Comparison of ENCODE assay signal across 20 cellular contexts in the genomic region with DNA sequence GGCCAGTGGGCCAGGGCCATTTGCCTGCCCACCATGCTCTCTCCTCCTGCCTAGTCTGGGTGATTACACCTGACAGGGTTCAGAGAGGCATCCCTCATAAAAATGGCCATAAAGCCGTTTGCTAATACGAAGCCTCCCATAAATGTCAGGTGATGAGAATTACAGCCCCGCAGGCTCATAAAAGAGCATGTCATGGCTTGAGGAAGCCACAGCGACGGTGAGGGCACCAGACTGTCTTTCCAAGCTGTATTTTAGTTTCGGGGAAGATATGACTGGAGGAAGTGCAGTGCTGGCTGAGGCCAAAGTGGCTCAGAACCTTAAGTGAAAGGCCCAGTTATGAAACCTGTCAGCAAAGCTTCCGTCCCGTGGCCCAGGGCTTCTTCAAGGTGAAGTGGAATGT. TPM values are rescaled to one million over a fixed set of nuclear protein-coding genes. Genes with fewer than 3 reads are reported as not detected.
DNase-seq lines count a peak whose midpoint lies in the region; ATAC-seq and TF ChIP-seq lines count a peak whose summit lies in the region.
"Had no signal": no experiment of that assay in that cellular context is flagged by ENCODE, and none has a peak within 500 bp of the region (broad histone marks: within the 10 kb centered on the region; RNA-seq: fewer than 3 reads in every experiment).

No MANE protein-coding gene starts in this region.

- no peak for TF ChIP-seq RAD21 in IMR-90 (IDR thresholded peaks at IDR 0.05; ENCODE audit: low read length)

- no peaks in the 10 kb centered on the region for H3K9me2 ChIP-seq in PC-3 (replicated peaks; ENCODE audit: low read length)

- TF ChIP-seq CTCF in IMR-90 (conservative IDR thresholded peaks at IDR 0.05; ENCODE audit: low read depth, low read length) (no peak), PC-3 (conservative IDR thresholded peaks at IDR 0.05; ENCODE audit: low read depth, low read length) (no peak), mucosa of descending colon (IDR thresholded peaks at IDR 0.05) (no peak)

- in situ Hi-C loops in IMR-90 (cut with MboI; ENCODE audit: low sequenced_read_pairs), result loop anchor here (25.0 kb wide), 1 partner anchor 291 kb away; no protein-coding TSS in a partner anchor

- H3K23ac ChIP-seq in IMR-90 (ENCODE audit: low read depth, low read length), result no peak overlapping the region

- DNase-seq in IMR-90, result no peak
- peak; percentile 17 for DNase-seq in PC-3
- DNase-seq in mucosa of descending colon, result peak in 2 of 3 donors; percentile 57 to 73
- no peak for DNase-seq in iPS-NIHi7 (ENCODE audit: extremely low spot score)
- DNase-seq in SKM-1 (lab: John Stamatoyannopoulos, UW; ENCODE audit: unreplicated experiment), result no peak
- no peak for DNase-seq in activated CD4-positive, alpha-beta T cell treated with anti-CD3 and anti-CD28 coated beads, Interleukin-2, amount 10 ng/mL, durations not matched to agents 7 days and 5 days
- DNase-seq: activated CD4-positive, alpha-beta T cell treated with anti-CD3 and anti-CD28 coated beads, Interleukin-2, amount 50 U/mL, for 48 hours; activated naive CD4-positive, alpha-beta T cell treated with anti-CD3 and anti-CD28 coated beads, Interleukin-2, amount 50 U/mL, for 16 hours; activated T-cell treated with anti-CD3 and anti-CD28 coated beads, Interleukin-2, amount 50 U/mL, for 4 hours; Calu3; esophagus squamous epithelium; H9; naive thymus-derived CD8-positive, alpha-beta T cell; NCI-H2081 treated with DMSO at 0.1 percent for 48 hours; NCI-H774; posterior cingulate gyrus; stimulated activated CD4-positive, alpha-beta T cell treated with anti-CD3 and anti-CD28 coated beads, Interleukin-4, amount 100 ng/mL, for 4 hours had no signal

- no peak overlapping the region for H3K18ac ChIP-seq in IMR-90 (ENCODE audit: low read depth, low read length)

- no peaks in the 10 kb centered on the region for H3F3A ChIP-seq in PC-3 (ENCODE audit: low read length, unreplicated experiment)

- no peak overlapping the region for H2BK120ac ChIP-seq in IMR-90 (ENCODE audit: low read depth, low read length)

- H4K91ac ChIP-seq in IMR-90 (ENCODE audit: insufficient read depth, low read depth, low read length), result no peak overlapping the region

- no peak overlapping the region for H3K4me3 Mint-ChIP-seq in activated CD4-positive, alpha-beta T cell treated with anti-CD3 and anti-CD28 coated beads, Interleukin-2, amount 10 ng/mL, durations not matched to agents 7 days and 5 days
- H3K4me3 Mint-ChIP-seq: activated T-cell treated with anti-CD3 and anti-CD28 coated beads, Interleukin-2, amount 50 U/mL, for 4 hours; brain; H9; naive thymus-derived CD8-positive, alpha-beta T cell had no signal

- POLR2A ChIA-PET in IMR-90 (lab: Charles Lee; ENCODE audit: unreplicated experiment), result no interaction called here
- POLR2A ChIA-PET in PC-3 (lab: Charles Lee; ENCODE audit: unreplicated experiment), result interaction anchor here (0.6 kb wide), 1 partner anchor 13 kb away, joined by 3 read pairs; no protein-coding TSS in a partner anchor
- POLR2A ChIA-PET in activated CD4-positive, alpha-beta T cell treated with anti-CD3 and anti-CD28 coated beads, Interleukin-2, amount 10 ng/mL, durations not matched to agents 7 days and 5 days (lab: Charles Lee), result no interaction called here

- no peak overlapping the region for H3K4ac ChIP-seq in IMR-90 (ENCODE audit: low read depth, low read length)

- H3K9me1 ChIP-seq in IMR-90 (ENCODE audit: insufficient read depth, low read length), result no peaks in the 10 kb centered on the region

- H3K79me2 ChIP-seq in PC-3 (ENCODE audit: low read length), result no peaks in the 10 kb centered on the region

- H3K4me1 ChIP-seq in IMR-90 (ENCODE audit: control insufficient read depth, insufficient read depth, low read length), result no peaks in the 10 kb centered on the region
- H3K4me1 ChIP-seq in PC-3 (ENCODE audit: insufficient read depth, low read length), result no peaks in the 10 kb centered on the region
- no peaks in the 10 kb centered on the region for H3K4me1 ChIP-seq in mucosa of descending colon (ENCODE audit: low read depth)

- H3K56ac ChIP-seq in IMR-90 (ENCODE audit: extremely low read depth, insufficient read depth, low read length), result no peak overlapping the region

- no peak overlapping the region for H2BK20ac ChIP-seq in IMR-90 (ENCODE audit: low read depth, low read length)

- no peak overlapping the region for H3K4me3 ChIP-seq in IMR-90 (ENCODE audit: insufficient read depth, low read depth, low read length)
- H3K4me3 ChIP-seq in PC-3 (ENCODE audit: low read length), result no peak overlapping the region
- no peak overlapping the region for H3K4me3 ChIP-seq in mucosa of descending colon
- H3K4me3 ChIP-seq: esophagus squamous epithelium, skin epidermis had no signal

- H2AFZ ChIP-seq in IMR-90 (replicated peaks; ENCODE audit: low read length, poor library complexity) (peak overlapping the region; percentile 49), PC-3 (ENCODE audit: low read length) (peak overlapping the region; percentile 28; the same call in 1 of the 2 replicates)

- ATAC-seq in GM18511 (IDR thresholded peaks at IDR 0.05; ENCODE audit: unreplicated experiment) (peak; percentile 47), IMR-90 (ENCODE audit: low read depth) (no peak), PC-3 (peak; percentile 52), mucosa of descending colon (peak; percentile 94)
- ATAC-seq: activated T-cell treated with anti-CD3 and anti-CD28 coated beads, Interleukin-2, amount 50 U/mL, for 4 hours; naive thymus-derived CD8-positive, alpha-beta T cell had no signal

- BruUV-seq in IMR-90 (replicated peaks; lab: Mats Ljungman, UMichigan) (no TSS peak), PC-3 (replicated peaks; lab: Mats Ljungman, UMichigan) (no TSS peak)

- no peaks in the 10 kb centered on the region for H3K9me3 Mint-ChIP-seq in activated CD4-positive, alpha-beta T cell treated with anti-CD3 and anti-CD28 coated beads, Interleukin-2, amount 10 ng/mL, durations not matched to agents 7 days and 5 days
- H3K9me3 Mint-ChIP-seq: activated T-cell treated with anti-CD3 and anti-CD28 coated beads, Interleukin-2, amount 50 U/mL, for 4 hours; naive thymus-derived CD8-positive, alpha-beta T cell had no signal

- dilution Hi-C loops in IMR-90 (cut with HindIII; ENCODE audit: low sequenced_read_pairs, unreplicated experiment), result no loop called here

- no peak overlapping the region for H4K8ac ChIP-seq in IMR-90 (ENCODE audit: low read depth in 2 of 2, low read length in 2 of 2)

- H3K27me3 ChIP-seq in IMR-90 (ENCODE audit: control insufficient read depth, insufficient read depth, low read length), result peaks cover 11% of the 10 kb centered on the region
- H3K27me3 ChIP-seq in PC-3 (ENCODE audit: low read length), result peaks cover 6% of the 10 kb centered on the region

- H4K5ac ChIP-seq in IMR-90 (ENCODE audit: low read depth, low read length), result no peak overlapping the region

- H3K9me3 ChIP-seq in IMR-90 (ENCODE audit: control insufficient read depth, insufficient read depth, low read length) (no peaks in the 10 kb centered on the region), PC-3 (ENCODE audit: low read length) (no peaks in the 10 kb centered on the region), mucosa of descending colon (no peaks in the 10 kb centered on the region)
- H3K9me3 ChIP-seq: esophagus squamous epithelium had no signal

- H2BK5ac ChIP-seq in IMR-90 (ENCODE audit: low read depth, low read length, poor library complexity, severe bottlenecking), result no peak overlapping the region

- H3K27ac ChIP-seq in IMR-90 (ENCODE audit: insufficient read depth, low read length), result no peak overlapping the region
- no peak overlapping the region for H3K27ac ChIP-seq in PC-3 (ENCODE audit: low read length)
- H3K27ac ChIP-seq: esophagus squamous epithelium, skin epidermis had no signal

- no peak overlapping the region for H2AK5ac ChIP-seq in IMR-90 (ENCODE audit: low read depth, low read length)

- WGBS in IMR-90 (ENCODE audit: extremely low coverage in 2 of 2, insufficient read length in 1 of 2), 2 experiments, result 42% methylated on average over 2 of the region's 8 CpGs; no CpG with 5 or more reads in 1 of the 2 experiments

- H3K9ac ChIP-seq in IMR-90 (ENCODE audit: low read depth, low read length) (no peak overlapping the region), PC-3 (ENCODE audit: low read length) (no peak overlapping the region)

- no peaks in the 10 kb centered on the region for H3K79me1 ChIP-seq in IMR-90 (ENCODE audit: low read depth in 1 of 2, low read length in 2 of 2)

- H3K14ac ChIP-seq in IMR-90 (replicated peaks; ENCODE audit: low read depth, low read length), result no peak overlapping the region

- H3K27ac Mint-ChIP-seq in activated CD4-positive, alpha-beta T cell treated with anti-CD3 and anti-CD28 coated beads, Interleukin-2, amount 10 ng/mL, durations not matched to agents 7 days and 5 days, result no peak overlapping the region
- H3K27ac Mint-ChIP-seq: brain; H9; naive thymus-derived CD8-positive, alpha-beta T cell had no signal

- intact Hi-C loops in IMR-90 (cut with micrococcal nuclease), result loop anchor here (5.0 kb wide), 1 partner anchor 246 kb away; a partner anchor contains a TSS
- intact Hi-C loops in PC-3 (cut with micrococcal nuclease), result loop anchor here (2.0 kb wide), 1 partner anchor 246 kb away; a partner anchor contains a TSS
- intact Hi-C loops in mucosa of descending colon (cut with DNase I, micrococcal nuclease), result no loop called here

- H3K27me3 Mint-ChIP-seq in activated CD4-positive, alpha-beta T cell treated with anti-CD3 and anti-CD28 coated beads, Interleukin-2, amount 10 ng/mL, durations not matched to agents 7 days and 5 days, result peaks cover 20% of the 10 kb centered on the region

- H3K4me2 ChIP-seq in IMR-90 (ENCODE audit: low read depth, low read length) (no peak overlapping the region), PC-3 (ENCODE audit: low read length) (peak overlapping the region; percentile 5; the same call in 1 of the 2 replicates)

- no peaks in the 10 kb centered on the region for H3K36me3 Mint-ChIP-seq in activated CD4-positive, alpha-beta T cell treated with anti-CD3 and anti-CD28 coated beads, Interleukin-2, amount 10 ng/mL, durations not matched to agents 7 days and 5 days (ENCODE audit: low read depth)
- H3K36me3 Mint-ChIP-seq: brain; naive thymus-derived CD8-positive, alpha-beta T cell had no signal

- H2AK9ac ChIP-seq in IMR-90 (replicated peaks; ENCODE audit: low read depth, low read length, poor library complexity), result no peak overlapping the region

- no peak for TF ChIP-seq POLR2A in IMR-90 (IDR thresholded peaks at IDR 0.05; ENCODE audit: low read depth, low read length)

- H4K20me1 ChIP-seq in IMR-90 (ENCODE audit: insufficient read depth, low read length) (no peaks in the 10 kb centered on the region), PC-3 (ENCODE audit: low read length) (no peaks in the 10 kb centered on the region)

- H2BK15ac ChIP-seq in IMR-90 (ENCODE audit: low read depth, low read length), result no peak overlapping the region

- no peaks in the 10 kb centered on the region for H3K36me3 ChIP-seq in IMR-90 (ENCODE audit: control insufficient read depth, insufficient read depth, low read length)
- H3K36me3 ChIP-seq in PC-3 (ENCODE audit: low read depth, low read length), result no peaks in the 10 kb centered on the region
- H3K36me3 ChIP-seq in mucosa of descending colon (ENCODE audit: low read depth), result no peaks in the 10 kb centered on the region
- H3K36me3 ChIP-seq: esophagus squamous epithelium had no signal

- CTCF ChIA-PET in IMR-90 (lab: Yijun Ruan, JAX) (no interaction called here), PC-3 (lab: Charles Lee) (interaction anchor here (0.6 kb wide), 1 partner anchor 239 kb away, joined by 7 read pairs; no protein-coding TSS in a partner anchor)
- CTCF ChIA-PET in activated CD4-positive, alpha-beta T cell treated with anti-CD3 and anti-CD28 coated beads, Interleukin-2, amount 10 ng/mL, durations not matched to agents 7 days and 5 days (lab: Charles Lee), result no interaction called here

- peaks cover 8% of the 10 kb centered on the region for H3K4me1 Mint-ChIP-seq in activated CD4-positive, alpha-beta T cell treated with anti-CD3 and anti-CD28 coated beads, Interleukin-2, amount 10 ng/mL, durations not matched to agents 7 days and 5 days
- H3K4me1 Mint-ChIP-seq: brain had no signal

RNA-seq across cellular contexts. Expression of a gene that starts 18.5 kb away (rescaled TPM):
- total RNA-seq in IMR-90 (2012; rRNA removed) (21.9 and 32.2 TPM in 2 replicates), PC-3 (2014; rRNA removed) (86.0 and 96.9 TPM in 2 replicates), mucosa of descending colon (10 to 100 TPM; 44.3 to 63.8 (median 55.4) TPM)
- 44.7 and 49.0 TPM in 2 replicates for polyA plus RNA-seq in IMR-90 (2012; rRNA removed)
- 14.3 and 26.6 TPM in 2 replicates for polyA plus RNA-seq in IMR-90 (2012; cell fraction: cytosol; rRNA removed)
- 90.7 and 162 TPM in 2 replicates for polyA plus RNA-seq in IMR-90 (2012; cell fraction: nucleus; rRNA removed; ENCODE audit: low replicate concordance)
- 10 to 100 TPM; 85.2 to 95.3 TPM for total RNA-seq in activated CD4-positive, alpha-beta T cell treated with anti-CD3 and anti-CD28 coated beads, Interleukin-2, amount 10 ng/mL, durations not matched to agents 7 days and 5 days

Comparison
In these comparisons a context has a peak if more than half of its experiments do, and no peak if none do; other contexts are left out.
1. DNase-seq: peak in PC-3 (single experiment) and mucosa of descending colon (2 of 3); none in IMR-90 (single experiment), iPS-NIHi7 (single experiment), SKM-1 (single experiment) and activated CD4-positive, alpha-beta T cell treated with anti-CD3 and anti-CD28 coated beads, Interleukin-2, amount 10 ng/mL, durations not matched to agents 7 days and 5 days (single experiment).
2. intact Hi-C loops: an anchor here in IMR-90 (5.0 kb wide) and PC-3 (2.0 kb wide); none called in mucosa of descending colon.